In the genomic region with DNA sequence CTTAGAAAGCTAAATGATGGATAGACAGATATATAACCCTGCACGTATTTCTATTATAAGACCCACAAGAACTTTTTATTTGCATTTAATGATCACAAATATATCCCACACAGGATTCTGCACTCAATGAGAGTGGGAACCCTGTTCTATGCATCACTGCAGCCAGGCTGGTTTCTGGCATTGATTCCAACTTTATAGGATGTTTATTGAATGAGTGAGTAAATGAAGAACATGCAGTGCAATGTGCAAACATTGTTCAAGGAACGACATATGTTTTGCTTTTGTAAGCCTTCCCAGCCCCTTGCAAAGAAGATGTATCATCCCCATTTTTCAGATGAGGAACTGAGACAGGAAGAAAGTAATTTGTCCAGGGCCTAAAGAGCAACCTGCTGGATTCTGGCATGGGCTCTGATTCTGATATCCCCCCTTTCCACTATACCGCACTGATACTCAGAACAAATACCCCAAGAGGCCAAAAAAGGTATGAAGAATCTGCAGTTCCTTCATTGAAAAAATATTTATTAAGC, we compare ENCODE assay signal across 24 cellular contexts.
DNase-seq lines count a peak whose midpoint lies in the region; ATAC-seq and TF ChIP-seq lines count a peak whose summit lies in the region.
"Had no signal": no experiment of that assay in that cellular context is flagged by ENCODE, and none has a peak within 500 bp of the region (broad histone marks: within the 10 kb centered on the region; RNA-seq: fewer than 3 reads in every experiment).

No MANE protein-coding gene starts in this region.

- no peaks in the 10 kb centered on the region for H3K27me3 ChIP-seq in adipocyte (replicated peaks; ENCODE audit: control insufficient read depth, insufficient read depth, low read length)
- H3K27me3 ChIP-seq: Peyer's patch had no signal

- H3K36me3 ChIP-seq in adipocyte (ENCODE audit: control insufficient read depth, insufficient read depth, low read length, severe bottlenecking), result no peaks in the 10 kb centered on the region
- H3K36me3 ChIP-seq: HAP-1, Peyer's patch, SJCRH30 had no signal

- H3K9me3 ChIP-seq in adipocyte (ENCODE audit: control insufficient read depth, low read length), result no peaks in the 10 kb centered on the region
- H3K9me3 ChIP-seq: HAP-1, SJCRH30 had no signal

- peak; percentile 18 for DNase-seq in ELR (ENCODE audit: low read depth)
- peak; percentile 47 for DNase-seq in adipocyte (ENCODE audit: low read depth)
- peak; percentile 23 for DNase-seq in fibroblast of the aortic adventitia (ENCODE audit: low read depth)
- no peak for DNase-seq in GM10266 (ENCODE audit: extremely low spot score)
- DNase-seq in T-helper 2 cell, result no peak
- DNase-seq: AML-193; C1 segment of cervical spinal cord; Calu3; CD8-positive, alpha-beta memory T cell; GF-D8; NCI-H1105; NCI-H1694; NCI-H2081; NCI-H2171; NCI-H345; NCI-H524; NCI-H774; Peyer's patch; SJCRH30; T-cell had no signal

- TF ChIP-seq CTCF in fibroblast of the aortic adventitia (IDR thresholded peaks at IDR 0.05; ENCODE audit: insufficient read depth, low read length), result no peak
- no peak for TF ChIP-seq CTCF in GM10266 (IDR thresholded peaks at IDR 0.05; ENCODE audit: control insufficient read depth, insufficient read depth, low read depth, missing control alignments)

- ATAC-seq in HG03025 (IDR thresholded peaks at IDR 0.05; ENCODE audit: low FRiP score, unreplicated experiment) (no peak), GM19467 (IDR thresholded peaks at IDR 0.05; ENCODE audit: unreplicated experiment) (no peak)
- ATAC-seq: T-cell had no signal

- peaks cover 4% of the 10 kb centered on the region for H3K4me1 ChIP-seq in adipocyte (ENCODE audit: control insufficient read depth, insufficient read depth, low read length)
- H3K4me1 ChIP-seq: HAP-1, Peyer's patch, SJCRH30 had no signal

- H3K4me3 ChIP-seq in adipocyte (ENCODE audit: low read length) (no peak overlapping the region), fibroblast of the aortic adventitia (ENCODE audit: low read depth, low read length) (no peak overlapping the region)
- H3K4me3 ChIP-seq: HAP-1, Peyer's patch, SJCRH30 had no signal

- no peak overlapping the region for H3K9ac ChIP-seq in adipocyte (ENCODE audit: low read length)
- H3K9ac ChIP-seq: KMS-11 had no signal

Comparison
In these comparisons a context has a peak if more than half of its experiments do, and no peak if none do; other contexts are left out.
1. DNase-seq: peak in ELR (single experiment), adipocyte (single experiment) and fibroblast of the aortic adventitia (single experiment); none in GM10266 (single experiment) and T-helper 2 cell (0 of 5).